Comparison of ENCODE assay signal across 18 cellular contexts in the genomic region with DNA sequence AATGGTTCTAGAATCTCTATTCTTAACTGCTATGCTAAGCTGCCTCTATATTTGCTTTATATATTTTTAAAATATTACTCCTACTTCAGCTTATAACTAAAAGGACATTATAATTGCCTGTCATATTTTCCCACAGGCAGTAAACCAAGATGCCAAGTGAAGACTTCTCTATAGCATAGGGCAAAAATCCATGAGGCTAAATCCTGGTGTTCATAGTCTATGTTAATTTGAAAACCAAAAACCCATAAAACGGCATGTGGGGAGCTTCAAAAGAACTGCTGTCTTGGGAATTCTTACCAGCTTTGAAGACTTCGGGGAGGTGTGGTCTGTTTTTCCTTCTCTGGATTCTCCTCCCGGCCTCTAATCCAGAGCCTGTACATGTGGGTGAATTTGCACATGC.
DNase-seq lines count a peak whose midpoint lies in the region; ATAC-seq and TF ChIP-seq lines count a peak whose summit lies in the region.
"Had no signal": no experiment of that assay in that cellular context is flagged by ENCODE, and none has a peak within 500 bp of the region (broad histone marks: within the 10 kb centered on the region; RNA-seq: fewer than 3 reads in every experiment).

No MANE protein-coding gene starts in this region.

- 31% methylated on average over 3 of the region's 3 CpGs for WGBS in hepatocyte (ENCODE audit: low lambda C conversion rate, missing lambda C conversion rate)
- WGBS in transverse colon (ENCODE audit: low coverage in 1 of 2), 2 donors: 0 to 41% methylated on average over 2 to 3 of the region's 3 CpGs

- no peak overlapping the region for H3K27ac ChIP-seq in A673 (ENCODE audit: low read depth, low read length, poor library complexity, severe bottlenecking)
- peak overlapping the region; percentile 59 for H3K27ac ChIP-seq in hepatocyte
- peak overlapping the region; percentile 24 to 66 (median 37) for H3K27ac ChIP-seq in transverse colon
- H3K27ac ChIP-seq: HL-60 had no signal

- H2AFZ ChIP-seq in hepatocyte: no peak overlapping the region
- H2AFZ ChIP-seq: GM23338 had no signal

- H3K9me2 ChIP-seq in hepatocyte (replicated peaks; ENCODE audit: insufficient read depth): no peaks in the 10 kb centered on the region

- peaks cover 13% of the 10 kb centered on the region for H3K27me3 ChIP-seq in A673 (replicated peaks; ENCODE audit: insufficient read depth, low read depth, low read length, poor library complexity)
- no peaks in the 10 kb centered on the region for H3K27me3 ChIP-seq in hepatocyte
- no peaks in the 10 kb centered on the region for H3K27me3 ChIP-seq in transverse colon
- H3K27me3 ChIP-seq: BE2C had no signal

- in situ Hi-C loops in transverse colon (cut with MboI; ENCODE audit: low pct_ligation_motif_present in 1 of 4, low pct_unique_long_range_greater_than_20kb in 1 of 4, low sequenced_read_pairs in 3 of 4): loop anchor here in 3 of 4 donors (25.0 kb wide), 3 partner anchors 265 to 565 kb away; no protein-coding TSS in a partner anchor

- peak overlapping the region; percentile 8 for H3K4me2 ChIP-seq in hepatocyte
- H3K4me2 ChIP-seq: GM23338 had no signal

- no TSS peak for BruUV-seq in A673 (replicated peaks; lab: Mats Ljungman, UMichigan)

- ATAC-seq in mucosa of descending colon (peak; percentile 20), SK-N-SH treated with all-trans-retinoic acid at 6 μM for 48 hours (no peak)
- ATAC-seq: GM23338 had no signal

- intact Hi-C loops in A673 (cut with micrococcal nuclease; ENCODE audit: unreplicated experiment) (no loop called here), mucosa of descending colon (cut with DNase I, micrococcal nuclease) (no loop called here), transverse colon (cut with DNase I; ENCODE audit: low total_unique reads) (no loop called here)

- H3K36me3 ChIP-seq in A673 (ENCODE audit: insufficient read depth, low read length, poor library complexity, severe bottlenecking) (no peaks in the 10 kb centered on the region), hepatocyte (replicated peaks; ENCODE audit: insufficient read depth, low read depth) (no peaks in the 10 kb centered on the region), mucosa of descending colon (ENCODE audit: low read depth) (no peaks in the 10 kb centered on the region), transverse colon (no peaks in the 10 kb centered on the region)
- H3K36me3 ChIP-seq: BE2C had no signal

- H3K79me2 ChIP-seq in hepatocyte: no peaks in the 10 kb centered on the region

- POLR2A ChIA-PET in A673 (lab: Charles Lee; ENCODE audit: low non-redundant PET): no interaction called here

- H3K4me1 ChIP-seq in A673 (ENCODE audit: insufficient read depth, low read length, poor library complexity, severe bottlenecking) (no peaks in the 10 kb centered on the region), hepatocyte (ENCODE audit: insufficient read depth) (peaks cover 29% of the 10 kb centered on the region), mucosa of descending colon (ENCODE audit: low read depth) (peaks cover 21% of the 10 kb centered on the region), transverse colon (peaks cover 0 to 39% (median 23%) of the 10 kb centered on the region in 4 donors)
- H3K4me1 ChIP-seq: BE2C had no signal

- H3K4me3 ChIP-seq in A673 (ENCODE audit: low read depth, low read length, poor library complexity, severe bottlenecking) (no peak overlapping the region), hepatocyte (no peak overlapping the region), mucosa of descending colon (no peak overlapping the region), transverse colon (no peak overlapping the region)
- H3K4me3 ChIP-seq: GM23338 had no signal

- H3K9me3 ChIP-seq in A673 (ENCODE audit: low read depth, low read length, poor library complexity, severe bottlenecking) (no peaks in the 10 kb centered on the region), hepatocyte (ENCODE audit: low read depth) (no peaks in the 10 kb centered on the region), mucosa of descending colon (no peaks in the 10 kb centered on the region), transverse colon (no peaks in the 10 kb centered on the region)
- H3K9me3 ChIP-seq: BE2C, Caco-2 had no signal

- TF ChIP-seq CTCF in A673 (conservative IDR thresholded peaks at IDR 0.05; ENCODE audit: low read depth, low read length) (no peak), hepatocyte (IDR thresholded peaks at IDR 0.05; ENCODE audit: poor library complexity) (no peak), mucosa of descending colon (IDR thresholded peaks at IDR 0.05) (no peak), transverse colon (IDR thresholded peaks at IDR 0.05) (no peak)

- no peak for TF ChIP-seq EP300 in transverse colon (IDR thresholded peaks at IDR 0.05; ENCODE audit: low read depth)

- H4K20me1 ChIP-seq in hepatocyte (ENCODE audit: insufficient read depth, poor library complexity, severe bottlenecking): no peaks in the 10 kb centered on the region

- DNase-seq in A673 (ENCODE audit: low spot score): peak; percentile 25
- DNase-seq in hepatocyte (ENCODE audit: low spot score): no peak
- DNase-seq in mucosa of descending colon: no peak
- DNase-seq in transverse colon: no peak
- DNase-seq in activated CD4-positive, alpha-beta T cell treated with anti-CD3 and anti-CD28 coated beads, Interleukin-2, amount 50 U/mL, for 1 hour: no peak
- DNase-seq in COLO829 (ENCODE audit: low spot score): no peak
- DNase-seq: ACHN; BE2C; C1 segment of cervical spinal cord; Caco-2; CD4-positive, CD25-positive, alpha-beta regulatory T cell; CD8-positive, alpha-beta memory T cell; GDM1; HCEC 1CT; HFFc6 had no signal

- CTCF ChIA-PET in A673 (lab: Charles Lee): no interaction called here

- no peak for TF ChIP-seq POLR2A in transverse colon (IDR thresholded peaks at IDR 0.05)

TF ChIP-seq in SK-N-SH treated with all-trans-retinoic acid at 6 μM for 48 hours, 23 proteins besides CTCF, POLR2A, EP300 and RAD21:
- TF ChIP-seq, protein P1, sequence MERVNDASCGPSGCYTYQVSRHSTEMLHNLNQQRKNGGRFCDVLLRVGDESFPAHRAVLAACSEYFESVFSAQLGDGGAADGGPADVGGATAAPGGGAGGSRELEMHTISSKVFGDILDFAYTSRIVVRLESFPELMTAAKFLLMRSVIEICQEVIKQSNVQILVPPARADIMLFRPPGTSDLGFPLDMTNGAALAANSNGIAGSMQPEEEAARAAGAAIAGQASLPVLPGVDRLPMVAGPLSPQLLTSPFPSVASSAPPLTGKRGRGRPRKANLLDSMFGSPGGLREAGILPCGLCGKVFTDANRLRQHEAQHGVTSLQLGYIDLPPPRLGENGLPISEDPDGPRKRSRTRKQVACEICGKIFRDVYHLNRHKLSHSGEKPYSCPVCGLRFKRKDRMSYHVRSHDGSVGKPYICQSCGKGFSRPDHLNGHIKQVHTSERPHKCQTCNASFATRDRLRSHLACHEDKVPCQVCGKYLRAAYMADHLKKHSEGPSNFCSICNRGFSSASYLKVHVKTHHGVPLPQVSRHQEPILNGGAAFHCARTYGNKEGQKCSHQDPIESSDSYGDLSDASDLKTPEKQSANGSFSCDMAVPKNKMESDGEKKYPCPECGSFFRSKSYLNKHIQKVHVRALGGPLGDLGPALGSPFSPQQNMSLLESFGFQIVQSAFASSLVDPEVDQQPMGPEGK (CRISPR knock-in tag; IDR thresholded peaks at IDR 0.05; ENCODE audit: borderline replicate concordance): no peak
- TF ChIP-seq ZFP30 (CRISPR knock-in tag; IDR thresholded peaks at IDR 0.05): no peak
- no peak for TF ChIP-seq TCF4 (CRISPR knock-in tag; IDR thresholded peaks at IDR 0.05; ENCODE audit: borderline replicate concordance)
- TF ChIP-seq ISL1 (CRISPR knock-in tag; IDR thresholded peaks at IDR 0.05): no peak
- TF ChIP-seq ZNF70 (CRISPR knock-in tag; IDR thresholded peaks at IDR 0.05): no peak
- TF ChIP-seq, protein P2, sequence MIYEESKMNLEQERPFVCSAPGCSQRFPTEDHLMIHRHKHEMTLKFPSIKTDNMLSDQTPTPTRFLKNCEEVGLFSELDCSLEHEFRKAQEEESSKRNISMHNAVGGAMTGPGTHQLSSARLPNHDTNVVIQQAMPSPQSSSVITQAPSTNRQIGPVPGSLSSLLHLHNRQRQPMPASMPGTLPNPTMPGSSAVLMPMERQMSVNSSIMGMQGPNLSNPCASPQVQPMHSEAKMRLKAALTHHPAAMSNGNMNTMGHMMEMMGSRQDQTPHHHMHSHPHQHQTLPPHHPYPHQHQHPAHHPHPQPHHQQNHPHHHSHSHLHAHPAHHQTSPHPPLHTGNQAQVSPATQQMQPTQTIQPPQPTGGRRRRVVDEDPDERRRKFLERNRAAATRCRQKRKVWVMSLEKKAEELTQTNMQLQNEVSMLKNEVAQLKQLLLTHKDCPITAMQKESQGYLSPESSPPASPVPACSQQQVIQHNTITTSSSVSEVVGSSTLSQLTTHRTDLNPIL (CRISPR knock-in tag; IDR thresholded peaks at IDR 0.05; ENCODE audit: low read depth): no peak
- TF ChIP-seq PPARA (CRISPR knock-in tag; IDR thresholded peaks at IDR 0.05; ENCODE audit: borderline replicate concordance): no peak
- TF ChIP-seq CSDC2 (CRISPR knock-in tag; IDR thresholded peaks at IDR 0.05): no peak
- TF ChIP-seq, protein P3, sequence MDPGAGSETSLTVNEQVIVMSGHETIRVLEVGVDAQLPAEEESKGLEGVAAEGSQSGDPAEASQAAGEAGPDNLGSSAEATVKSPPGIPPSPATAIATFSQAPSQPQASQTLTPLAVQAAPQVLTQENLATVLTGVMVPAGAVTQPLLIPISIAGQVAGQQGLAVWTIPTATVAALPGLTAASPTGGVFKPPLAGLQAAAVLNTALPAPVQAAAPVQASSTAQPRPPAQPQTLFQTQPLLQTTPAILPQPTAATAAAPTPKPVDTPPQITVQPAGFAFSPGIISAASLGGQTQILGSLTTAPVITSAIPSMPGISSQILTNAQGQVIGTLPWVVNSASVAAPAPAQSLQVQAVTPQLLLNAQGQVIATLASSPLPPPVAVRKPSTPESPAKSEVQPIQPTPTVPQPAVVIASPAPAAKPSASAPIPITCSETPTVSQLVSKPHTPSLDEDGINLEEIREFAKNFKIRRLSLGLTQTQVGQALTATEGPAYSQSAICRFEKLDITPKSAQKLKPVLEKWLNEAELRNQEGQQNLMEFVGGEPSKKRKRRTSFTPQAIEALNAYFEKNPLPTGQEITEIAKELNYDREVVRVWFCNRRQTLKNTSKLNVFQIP (CRISPR knock-in tag; IDR thresholded peaks at IDR 0.05; ENCODE audit: borderline replicate concordance, low read depth): no peak
- TF ChIP-seq RARB (CRISPR knock-in tag; IDR thresholded peaks at IDR 0.05): no peak
